Comparison of ENCODE assay signal across 1 cellular context in genomic region chr10:35331894-35332640, GRCh38.
TF ChIP-seq lines count a peak whose summit lies in the region.

No MANE protein-coding gene starts in this region.

TF ChIP-seq in GM23338, 12 proteins besides CTCF, POLR2A, EP300 and RAD21 (continued from another document):
- TF ChIP-seq, protein P1, sequence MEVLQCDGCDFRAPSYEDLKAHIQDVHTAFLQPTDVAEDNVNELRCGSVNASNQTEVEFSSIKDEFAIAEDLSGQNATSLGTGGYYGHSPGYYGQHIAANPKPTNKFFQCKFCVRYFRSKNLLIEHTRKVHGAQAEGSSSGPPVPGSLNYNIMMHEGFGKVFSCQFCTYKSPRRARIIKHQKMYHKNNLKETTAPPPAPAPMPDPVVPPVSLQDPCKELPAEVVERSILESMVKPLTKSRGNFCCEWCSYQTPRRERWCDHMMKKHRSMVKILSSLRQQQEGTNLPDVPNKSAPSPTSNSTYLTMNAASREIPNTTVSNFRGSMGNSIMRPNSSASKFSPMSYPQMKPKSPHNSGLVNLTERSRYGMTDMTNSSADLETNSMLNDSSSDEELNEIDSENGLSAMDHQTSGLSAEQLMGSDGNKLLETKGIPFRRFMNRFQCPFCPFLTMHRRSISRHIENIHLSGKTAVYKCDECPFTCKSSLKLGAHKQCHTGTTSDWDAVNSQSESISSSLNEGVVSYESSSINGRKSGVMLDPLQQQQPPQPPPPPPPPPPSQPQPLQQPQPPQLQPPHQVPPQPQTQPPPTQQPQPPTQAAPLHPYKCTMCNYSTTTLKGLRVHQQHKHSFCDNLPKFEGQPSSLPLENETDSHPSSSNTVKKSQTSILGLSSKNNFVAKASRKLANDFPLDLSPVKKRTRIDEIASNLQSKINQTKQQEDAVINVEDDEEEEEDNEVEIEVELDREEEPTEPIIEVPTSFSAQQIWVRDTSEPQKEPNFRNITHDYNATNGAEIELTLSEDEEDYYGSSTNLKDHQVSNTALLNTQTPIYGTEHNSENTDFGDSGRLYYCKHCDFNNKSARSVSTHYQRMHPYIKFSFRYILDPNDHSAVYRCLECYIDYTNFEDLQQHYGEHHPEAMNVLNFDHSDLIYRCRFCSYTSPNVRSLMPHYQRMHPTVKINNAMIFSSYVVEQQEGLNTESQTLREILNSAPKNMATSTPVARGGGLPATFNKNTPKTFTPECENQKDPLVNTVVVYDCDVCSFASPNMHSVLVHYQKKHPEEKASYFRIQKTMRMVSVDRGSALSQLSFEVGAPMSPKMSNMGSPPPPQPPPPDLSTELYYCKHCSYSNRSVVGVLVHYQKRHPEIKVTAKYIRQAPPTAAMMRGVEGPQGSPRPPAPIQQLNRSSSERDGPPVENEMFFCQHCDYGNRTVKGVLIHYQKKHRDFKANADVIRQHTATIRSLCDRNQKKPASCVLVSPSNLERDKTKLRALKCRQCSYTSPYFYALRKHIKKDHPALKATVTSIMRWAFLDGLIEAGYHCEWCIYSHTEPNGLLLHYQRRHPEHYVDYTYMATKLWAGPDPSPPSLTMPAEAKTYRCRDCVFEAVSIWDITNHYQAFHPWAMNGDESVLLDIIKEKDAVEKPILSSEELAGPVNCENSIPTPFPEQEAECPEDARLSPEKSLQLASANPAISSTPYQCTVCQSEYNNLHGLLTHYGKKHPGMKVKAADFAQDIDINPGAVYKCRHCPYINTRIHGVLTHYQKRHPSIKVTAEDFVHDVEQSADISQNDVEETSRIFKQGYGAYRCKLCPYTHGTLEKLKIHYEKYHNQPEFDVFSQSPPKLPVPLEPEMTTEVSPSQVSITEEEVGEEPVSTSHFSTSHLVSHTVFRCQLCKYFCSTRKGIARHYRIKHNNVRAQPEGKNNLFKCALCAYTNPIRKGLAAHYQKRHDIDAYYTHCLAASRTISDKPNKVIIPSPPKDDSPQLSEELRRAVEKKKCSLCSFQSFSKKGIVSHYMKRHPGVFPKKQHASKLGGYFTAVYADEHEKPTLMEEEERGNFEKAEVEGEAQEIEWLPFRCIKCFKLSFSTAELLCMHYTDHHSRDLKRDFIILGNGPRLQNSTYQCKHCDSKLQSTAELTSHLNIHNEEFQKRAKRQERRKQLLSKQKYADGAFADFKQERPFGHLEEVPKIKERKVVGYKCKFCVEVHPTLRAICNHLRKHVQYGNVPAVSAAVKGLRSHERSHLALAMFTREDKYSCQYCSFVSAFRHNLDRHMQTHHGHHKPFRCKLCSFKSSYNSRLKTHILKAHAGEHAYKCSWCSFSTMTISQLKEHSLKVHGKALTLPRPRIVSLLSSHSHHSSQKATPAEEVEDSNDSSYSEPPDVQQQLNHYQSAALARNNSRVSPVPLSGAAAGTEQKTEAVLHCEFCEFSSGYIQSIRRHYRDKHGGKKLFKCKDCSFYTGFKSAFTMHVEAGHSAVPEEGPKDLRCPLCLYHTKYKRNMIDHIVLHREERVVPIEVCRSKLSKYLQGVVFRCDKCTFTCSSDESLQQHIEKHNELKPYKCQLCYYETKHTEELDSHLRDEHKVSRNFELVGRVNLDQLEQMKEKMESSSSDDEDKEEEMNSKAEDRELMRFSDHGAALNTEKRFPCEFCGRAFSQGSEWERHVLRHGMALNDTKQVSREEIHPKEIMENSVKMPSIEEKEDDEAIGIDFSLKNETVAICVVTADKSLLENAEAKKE (CRISPR knock-in tag; IDR thresholded peaks at IDR 0.05), result no peak
- no peak for TF ChIP-seq EZH2 (IDR thresholded peaks at IDR 0.05; ENCODE audit: low read depth, unreplicated experiment)
- TF ChIP-seq, protein P2, sequence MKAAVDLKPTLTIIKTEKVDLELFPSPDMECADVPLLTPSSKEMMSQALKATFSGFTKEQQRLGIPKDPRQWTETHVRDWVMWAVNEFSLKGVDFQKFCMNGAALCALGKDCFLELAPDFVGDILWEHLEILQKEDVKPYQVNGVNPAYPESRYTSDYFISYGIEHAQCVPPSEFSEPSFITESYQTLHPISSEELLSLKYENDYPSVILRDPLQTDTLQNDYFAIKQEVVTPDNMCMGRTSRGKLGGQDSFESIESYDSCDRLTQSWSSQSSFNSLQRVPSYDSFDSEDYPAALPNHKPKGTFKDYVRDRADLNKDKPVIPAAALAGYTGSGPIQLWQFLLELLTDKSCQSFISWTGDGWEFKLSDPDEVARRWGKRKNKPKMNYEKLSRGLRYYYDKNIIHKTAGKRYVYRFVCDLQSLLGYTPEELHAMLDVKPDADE (IDR thresholded peaks at IDR 0.05), result no peak
